9 cellular contexts compared by ENCODE assay signal in the genomic region with DNA sequence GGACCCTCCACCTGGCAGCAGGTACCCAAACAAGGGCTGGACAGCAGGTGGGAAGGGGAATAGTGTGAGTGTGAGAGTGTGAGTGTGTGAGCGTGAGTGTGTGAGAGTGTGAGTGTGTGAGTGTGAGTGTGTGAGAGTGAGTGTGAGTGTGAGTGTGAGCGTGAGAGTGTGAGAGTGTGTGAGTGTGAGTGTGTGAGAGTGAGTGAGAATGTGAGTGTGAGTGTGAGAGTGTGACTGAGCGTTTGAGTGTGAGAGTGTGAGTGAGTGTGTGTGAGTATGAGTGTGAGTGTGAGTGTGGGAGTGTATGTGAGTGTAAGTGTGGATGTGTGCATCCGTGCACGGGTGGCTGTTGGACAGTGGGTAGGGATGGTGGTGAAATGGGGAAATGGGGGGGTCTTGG. TPM values are rescaled to one million over a fixed set of nuclear protein-coding genes. Genes with fewer than 3 reads are reported as not detected.
DNase-seq lines count a peak whose midpoint lies in the region; ATAC-seq and TF ChIP-seq lines count a peak whose summit lies in the region.
"Had no signal": no experiment of that assay in that cellular context is flagged by ENCODE, and none has a peak within 500 bp of the region (broad histone marks: within the 10 kb centered on the region; RNA-seq: fewer than 3 reads in every experiment).

No MANE protein-coding gene starts in this region.

- 42 to 44% methylated on average over 4 of the region's 5 CpGs for WGBS in lower leg skin, 2 donors

- intact Hi-C loops in lower leg skin (cut with DNase I; ENCODE audit: low total_unique reads) = no loop called here

- peak overlapping the region; percentile 61 for H3K4me3 Mint-ChIP-seq in activated CD8-positive, alpha-beta memory T cell treated with anti-CD3 and anti-CD28 coated beads, Interleukin-2, amount 10 ng/mL, durations not matched to agents 7 days and 5 days
- H3K4me3 Mint-ChIP-seq in brain = peak overlapping the region; percentile 73 to 88 (median 81)

- H3K9me3 Mint-ChIP-seq in activated CD8-positive, alpha-beta memory T cell treated with anti-CD3 and anti-CD28 coated beads, Interleukin-2, amount 10 ng/mL, durations not matched to agents 7 days and 5 days (ENCODE audit: low read depth) = no peaks in the 10 kb centered on the region
- H3K9me3 Mint-ChIP-seq in brain = peaks cover 0 to 12% (median 0%) of the 10 kb centered on the region in 5 experiments

- peak overlapping the region; percentile 80 for H3K27ac ChIP-seq in temporal lobe (ENCODE audit: low read depth, low read length)

- no peaks in the 10 kb centered on the region for H3K36me3 Mint-ChIP-seq in activated CD8-positive, alpha-beta memory T cell treated with anti-CD3 and anti-CD28 coated beads, Interleukin-2, amount 10 ng/mL, durations not matched to agents 7 days and 5 days
- no peaks in the 10 kb centered on the region for H3K36me3 Mint-ChIP-seq in brain

- DNase-seq in activated CD8-positive, alpha-beta memory T cell treated with anti-CD3 and anti-CD28 coated beads, Interleukin-2, amount 10 ng/mL, durations not matched to agents 7 days and 5 days = no peak
- no peak for DNase-seq in activated CD8-positive, alpha-beta memory T cell treated with anti-CD3 and anti-CD28 coated beads, Interleukin-2, amount 50 U/mL, for 48 hours
- DNase-seq in lower leg skin (ENCODE audit: low spot score in 2 of 2) = no peak
- no peak for DNase-seq in SW 1271 (lab: John Stamatoyannopoulos, UW)
- no peak for DNase-seq in medulla oblongata (ENCODE audit: extremely low spot score)
- DNase-seq: AML-193 had no signal

- ATAC-seq in activated CD8-positive, alpha-beta memory T cell treated with anti-CD3 and anti-CD28 coated beads, Interleukin-2, amount 10 ng/mL, durations not matched to agents 7 days and 5 days = no peak
- ATAC-seq in GM18505 (IDR thresholded peaks at IDR 0.05; ENCODE audit: unreplicated experiment) = no peak

- H3K4me3 ChIP-seq in lower leg skin (ENCODE audit: low read depth, poor library complexity, severe bottlenecking) = peak overlapping the region; percentile 26

- H3K4me1 Mint-ChIP-seq in activated CD8-positive, alpha-beta memory T cell treated with anti-CD3 and anti-CD28 coated beads, Interleukin-2, amount 10 ng/mL, durations not matched to agents 7 days and 5 days = peaks cover 10% of the 10 kb centered on the region
- H3K4me1 Mint-ChIP-seq in brain = peaks cover 70% of the 10 kb centered on the region

- H3K27me3 Mint-ChIP-seq in activated CD8-positive, alpha-beta memory T cell treated with anti-CD3 and anti-CD28 coated beads, Interleukin-2, amount 10 ng/mL, durations not matched to agents 7 days and 5 days = peaks cover 16% of the 10 kb centered on the region
- peaks cover 4% of the 10 kb centered on the region for H3K27me3 Mint-ChIP-seq in brain

- peak overlapping the region; percentile 48 for H3K27ac Mint-ChIP-seq in activated CD8-positive, alpha-beta memory T cell treated with anti-CD3 and anti-CD28 coated beads, Interleukin-2, amount 10 ng/mL, durations not matched to agents 7 days and 5 days
- H3K27ac Mint-ChIP-seq in brain = peak overlapping the region; percentile 72 to 97 (median 94)

- TF ChIP-seq CTCF in brain (conservative IDR thresholded peaks at IDR 0.05) = no peak
- peak in 1 of 3 donors; percentile 37 for TF ChIP-seq CTCF in lower leg skin (IDR thresholded peaks at IDR 0.05)

- CTCF ChIA-PET in activated CD8-positive, alpha-beta memory T cell treated with anti-CD3 and anti-CD28 coated beads, Interleukin-2, amount 10 ng/mL, durations not matched to agents 7 days and 5 days (lab: Charles Lee) = interaction anchor here (0.8 to 1.0 kb wide), 3 partner anchors 8 to 20 kb away, joined by 3 to 4 read pairs (median 3); no protein-coding TSS in a partner anchor

- no peak for TF ChIP-seq POLR2A in lower leg skin (IDR thresholded peaks at IDR 0.05)
- TF ChIP-seq POLR2A in GM18505 (IDR thresholded peaks at IDR 0.05; ENCODE audit: borderline replicate concordance, extremely low read depth, insufficient read depth, insufficient read length) = no peak

RNA-seq across cellular contexts. Expression of gene ADGRG1, which starts 0.4 kb away (rescaled TPM):
- 10 to 100 TPM in 1 of 2 experiments, 1 to 10 TPM in 1; 7.3 to 19.9 TPM for total RNA-seq in activated CD8-positive, alpha-beta memory T cell treated with anti-CD3 and anti-CD28 coated beads, Interleukin-2, amount 10 ng/mL, durations not matched to agents 7 days and 5 days
- polyA plus RNA-seq in brain (ENCODE audit: insufficient read depth, low read depth, low replicate concordance) = 268 TPM
- total RNA-seq in lower leg skin (100 to 1,000 TPM; 129 to 159 (median 136) TPM), temporal lobe (47.0 TPM)

RNA-seq across cellular contexts. Expression of gene ADGRG3, which starts 39.3 kb away (rescaled TPM):
- total RNA-seq in activated CD8-positive, alpha-beta memory T cell treated with anti-CD3 and anti-CD28 coated beads, Interleukin-2, amount 10 ng/mL, durations not matched to agents 7 days and 5 days = not detected
- 0.29 TPM for polyA plus RNA-seq in brain (ENCODE audit: insufficient read depth, low read depth, low replicate concordance)
- total RNA-seq in lower leg skin = 1 to 10 TPM in 3 of 4 donors, under 1 TPM in 1; 0.25 to 7.3 (median 1.1) TPM
- 0.49 TPM for total RNA-seq in temporal lobe
